12 cellular contexts compared by ENCODE assay signal in genomic region chr2:84856785-84857184, GRCh38. TPM values are rescaled to one million over a fixed set of nuclear protein-coding genes. Genes with fewer than 3 reads are reported as not detected.
DNase-seq lines count a peak whose midpoint lies in the region; ATAC-seq and TF ChIP-seq lines count a peak whose summit lies in the region.
"Had no signal": no experiment of that assay in that cellular context is flagged by ENCODE, and none has a peak within 500 bp of the region (broad histone marks: within the 10 kb centered on the region; RNA-seq: fewer than 3 reads in every experiment).

No MANE protein-coding gene starts in this region.

- H3K27ac ChIP-seq in CD4-positive, CD25-positive, alpha-beta regulatory T cell (ENCODE audit: insufficient read depth, low read length, poor library complexity, severe bottlenecking): peak overlapping the region; percentile 71
- H3K27ac ChIP-seq in right atrium auricular region: no peak overlapping the region
- H3K27ac ChIP-seq: SJCRH30 had no signal

- no peaks in the 10 kb centered on the region for H3K27me3 ChIP-seq in CD4-positive, CD25-positive, alpha-beta regulatory T cell (ENCODE audit: control insufficient read depth, insufficient read depth, low read length)
- no peaks in the 10 kb centered on the region for H3K27me3 ChIP-seq in right atrium auricular region

- peaks cover 20 to 93% (median 74%) of the 10 kb centered on the region in 4 donors for H3K4me1 Mint-ChIP-seq in CD4-positive, CD25-positive, alpha-beta regulatory T cell
- peaks cover 89% of the 10 kb centered on the region for H3K4me1 Mint-ChIP-seq in central memory CD8-positive, alpha-beta T cell

- ATAC-seq in CD4-positive, CD25-positive, alpha-beta regulatory T cell (ENCODE audit: low read depth in 2 of 2): peak; percentile 30 to 49
- ATAC-seq in HG02938 (IDR thresholded peaks at IDR 0.05; ENCODE audit: unreplicated experiment) (peak; percentile 62), GM19023 (IDR thresholded peaks at IDR 0.05; ENCODE audit: unreplicated experiment) (no peak), HG03432 (IDR thresholded peaks at IDR 0.05; ENCODE audit: unreplicated experiment) (no peak)
- peak; percentile 72 for ATAC-seq in central memory CD8-positive, alpha-beta T cell (replicated peaks; ENCODE audit: extremely low read depth, poor library complexity, severe bottlenecking)

- peak overlapping the region; percentile 14 for H3K4me3 ChIP-seq in CD4-positive, CD25-positive, alpha-beta regulatory T cell (ENCODE audit: low read depth, low read length)
- H3K4me3 ChIP-seq in right atrium auricular region: no peak overlapping the region
- H3K4me3 ChIP-seq: SJCRH30 had no signal

- DNase-seq in CD4-positive, CD25-positive, alpha-beta regulatory T cell: peak in 1 of 3 donors; percentile 61
- peak; percentile 93 for DNase-seq in SKM-1 (lab: John Stamatoyannopoulos, UW; ENCODE audit: unreplicated experiment)
- no peak for DNase-seq in central memory CD8-positive, alpha-beta T cell (ENCODE audit: low spot score in 2 of 2)
- DNase-seq in activated gamma-delta T cell treated with Interleukin-2 at 50 U/mL for 16 hours: no peak
- no peak for DNase-seq in right atrium auricular region (ENCODE audit: low spot score)
- DNase-seq: activated gamma-delta T cell, NCI-H187, retina, SJCRH30 had no signal

- H3K36me3 ChIP-seq in CD4-positive, CD25-positive, alpha-beta regulatory T cell (ENCODE audit: control insufficient read depth, insufficient read depth, low read length): no peaks in the 10 kb centered on the region
- no peaks in the 10 kb centered on the region for H3K36me3 ChIP-seq in right atrium auricular region
- H3K36me3 ChIP-seq: SJCRH30 had no signal

- peak overlapping the region; percentile 92 to 97 (median 93) for H3K27ac Mint-ChIP-seq in CD4-positive, CD25-positive, alpha-beta regulatory T cell
- peak overlapping the region; percentile 90 for H3K27ac Mint-ChIP-seq in central memory CD8-positive, alpha-beta T cell (ENCODE audit: low read depth)

- H3K27me3 Mint-ChIP-seq in CD4-positive, CD25-positive, alpha-beta regulatory T cell: no peaks in the 10 kb centered on the region
- no peaks in the 10 kb centered on the region for H3K27me3 Mint-ChIP-seq in central memory CD8-positive, alpha-beta T cell

- TF ChIP-seq CTCF in right atrium auricular region (IDR thresholded peaks at IDR 0.05): no peak

- peaks cover 74% of the 10 kb centered on the region for H3K4me1 ChIP-seq in CD4-positive, CD25-positive, alpha-beta regulatory T cell (ENCODE audit: control insufficient read depth, insufficient read depth, low read length, poor library complexity, severe bottlenecking)
- H3K4me1 ChIP-seq in right atrium auricular region: no peaks in the 10 kb centered on the region
- H3K4me1 ChIP-seq: SJCRH30 had no signal

- H3K4me3 Mint-ChIP-seq in CD4-positive, CD25-positive, alpha-beta regulatory T cell: peak overlapping the region; percentile 46 to 87 (median 72)
- H3K4me3 Mint-ChIP-seq in central memory CD8-positive, alpha-beta T cell: peak overlapping the region; percentile 6

- peaks cover 2 to 12% (median 4%) of the 10 kb centered on the region in 7 donors for H3K9me3 Mint-ChIP-seq in CD4-positive, CD25-positive, alpha-beta regulatory T cell
- peaks cover 5% of the 10 kb centered on the region for H3K9me3 Mint-ChIP-seq in central memory CD8-positive, alpha-beta T cell

- H3K9me3 ChIP-seq in CD4-positive, CD25-positive, alpha-beta regulatory T cell (ENCODE audit: control insufficient read depth in 2 of 2, low read length in 2 of 2): peaks cover 0 to 3% of the 10 kb centered on the region in 2 experiments
- H3K9me3 ChIP-seq in right atrium auricular region: no peaks in the 10 kb centered on the region
- H3K9me3 ChIP-seq: SJCRH30 had no signal

- H3K36me3 Mint-ChIP-seq in CD4-positive, CD25-positive, alpha-beta regulatory T cell: peaks cover 42% of the 10 kb centered on the region
- H3K36me3 Mint-ChIP-seq in central memory CD8-positive, alpha-beta T cell (ENCODE audit: insufficient read depth): peaks cover 3% of the 10 kb centered on the region

RNA-seq across cellular contexts. Expression of gene TRABD2A, which starts 24.1 kb away (rescaled TPM):
- total RNA-seq in CD4-positive, CD25-positive, alpha-beta regulatory T cell: 48.8 TPM
- polyA plus RNA-seq in CD4-positive, CD25-positive, alpha-beta regulatory T cell: 10 to 100 TPM; 32.9 to 41.2 (median 38.7) TPM
- total RNA-seq in right atrium auricular region: 1 to 10 TPM; 1.2 to 1.7 TPM

RNA-seq across cellular contexts. Expression of gene TMSB10, which starts 48.7 kb away (rescaled TPM):
- 2,468 TPM for total RNA-seq in CD4-positive, CD25-positive, alpha-beta regulatory T cell
- polyA plus RNA-seq in CD4-positive, CD25-positive, alpha-beta regulatory T cell: over 10,000 TPM in 1 of 4 donors, 1,000 to 10,000 TPM in 3; 7,086 to 10,693 (median 8,015) TPM
- 1,000 to 10,000 TPM; 1,113 to 1,769 TPM for total RNA-seq in right atrium auricular region

Comparison
In these comparisons a context has a peak if more than half of its experiments do, and no peak if none do; other contexts are left out.
1. ATAC-seq: peak in CD4-positive, CD25-positive, alpha-beta regulatory T cell (2 of 2), HG02938 (single experiment) and central memory CD8-positive, alpha-beta T cell (single experiment); none in GM19023 (single experiment) and HG03432 (single experiment).
2. RNA of gene TRABD2A, which starts 24.1 kb away (total RNA-seq): 48.8 TPM in CD4-positive, CD25-positive, alpha-beta regulatory T cell (single experiment); 1.2 to 1.7 TPM in right atrium auricular region; every median in the first group is over 10 times any median in the second.